In genomic region chr17:60615840-60616239, GRCh38 we compare ENCODE assay signal across 29 cellular contexts.
"Had no signal": no experiment of that assay in that cellular context is flagged by ENCODE, and none has a peak within 500 bp of the region (broad histone marks: within the 10 kb centered on the region; RNA-seq: fewer than 3 reads in every experiment).

No MANE protein-coding gene starts in this region.

- H3K27ac ChIP-seq: left lung, lower lobe of right lung, neural progenitor cell, neutrophil, parathyroid adenoma, right atrium auricular region, skin epidermis, stomach, testis, thyroid gland, transverse colon, upper lobe of right lung, uterus had no signal

- H3K36me3 ChIP-seq: neural progenitor cell, right atrium auricular region, thyroid gland, transverse colon, upper lobe of right lung, uterus had no signal

- H3K27me3 ChIP-seq: left lung, neural progenitor cell, neutrophil, right atrium auricular region, stomach, testis, thyroid gland, transverse colon, upper lobe of right lung, uterus had no signal

- H3K4me3 ChIP-seq: left lung, lower lobe of right lung, neural progenitor cell, right atrium auricular region, skin epidermis, stomach, testis, thyroid gland, transverse colon, upper lobe of right lung, uterus had no signal

- DNase-seq: hypothalamus; immature natural killer cell; kidney; left colon; left lung; lower lobe of right lung; mesendoderm; naive B cell; natural killer cell; nephron progenitor cell; occipital lobe; stimulated activated CD4-positive, alpha-beta T cell treated with anti-CD3 and anti-CD28 coated beads, Interleukin-12 subunit alpha, Interleukin-12 subunit beta, amount 100 ng/mL, for 4 hours; stimulated activated CD4-positive, alpha-beta T cell treated with anti-CD3 and anti-CD28 coated beads, Interleukin-15, amount 100 ng/mL, for 24 hours; stimulated activated CD4-positive, alpha-beta T cell treated with anti-CD3 and anti-CD28 coated beads, Interleukin-2, amount 100 ng/mL, for 24 hours; stimulated activated CD4-positive, alpha-beta T cell treated with anti-CD3 and anti-CD28 coated beads, Interleukin-4, amount 100 ng/mL, for 1 hour; stimulated activated naive B cell treated with anti-CD40 and anti-IgM and Interleukin-4, amounts not matched to agents 10 μg/mL and 1 μg/mL and 100 μg/mL, for 72 hours; stimulated activated naive CD8-positive, alpha-beta T cell treated with anti-CD3 and anti-CD28 coated beads, Interleukin-15, Interleukin-2, amounts not matched to agents 100 U/mL and 50 U/mL, for 24 hours; stomach; testis; thyroid gland; transverse colon; upper lobe of right lung; uterus had no signal

- H3K4me2 ChIP-seq: neural progenitor cell had no signal

- ATAC-seq: left colon; left lung; lower lobe of right lung; natural killer cell; sciatic nerve; stimulated activated naive B cell treated with anti-CD40 and anti-IgM and Interleukin-4, amounts not matched to agents 10 μg/mL and 1 μg/mL and 100 μg/mL, for 72 hours; stimulated activated naive CD8-positive, alpha-beta T cell treated with anti-CD3 and anti-CD28 coated beads, Interleukin-15, Interleukin-2, amounts not matched to agents 100 U/mL and 50 U/mL, for 24 hours; upper lobe of right lung had no signal

- H3K4me1 ChIP-seq: neural progenitor cell, testis, uterus had no signal

- H3K9me3 ChIP-seq: left lung, lower lobe of right lung, neutrophil, right atrium auricular region, stomach, testis, thyroid gland, transverse colon, upper lobe of right lung, uterus had no signal

- H3K9ac ChIP-seq: neural progenitor cell, parathyroid adenoma had no signal

- H2AFZ ChIP-seq: neural progenitor cell, parathyroid adenoma had no signal
